ENCODE assay signal across 8 cellular contexts in the genomic region with DNA sequence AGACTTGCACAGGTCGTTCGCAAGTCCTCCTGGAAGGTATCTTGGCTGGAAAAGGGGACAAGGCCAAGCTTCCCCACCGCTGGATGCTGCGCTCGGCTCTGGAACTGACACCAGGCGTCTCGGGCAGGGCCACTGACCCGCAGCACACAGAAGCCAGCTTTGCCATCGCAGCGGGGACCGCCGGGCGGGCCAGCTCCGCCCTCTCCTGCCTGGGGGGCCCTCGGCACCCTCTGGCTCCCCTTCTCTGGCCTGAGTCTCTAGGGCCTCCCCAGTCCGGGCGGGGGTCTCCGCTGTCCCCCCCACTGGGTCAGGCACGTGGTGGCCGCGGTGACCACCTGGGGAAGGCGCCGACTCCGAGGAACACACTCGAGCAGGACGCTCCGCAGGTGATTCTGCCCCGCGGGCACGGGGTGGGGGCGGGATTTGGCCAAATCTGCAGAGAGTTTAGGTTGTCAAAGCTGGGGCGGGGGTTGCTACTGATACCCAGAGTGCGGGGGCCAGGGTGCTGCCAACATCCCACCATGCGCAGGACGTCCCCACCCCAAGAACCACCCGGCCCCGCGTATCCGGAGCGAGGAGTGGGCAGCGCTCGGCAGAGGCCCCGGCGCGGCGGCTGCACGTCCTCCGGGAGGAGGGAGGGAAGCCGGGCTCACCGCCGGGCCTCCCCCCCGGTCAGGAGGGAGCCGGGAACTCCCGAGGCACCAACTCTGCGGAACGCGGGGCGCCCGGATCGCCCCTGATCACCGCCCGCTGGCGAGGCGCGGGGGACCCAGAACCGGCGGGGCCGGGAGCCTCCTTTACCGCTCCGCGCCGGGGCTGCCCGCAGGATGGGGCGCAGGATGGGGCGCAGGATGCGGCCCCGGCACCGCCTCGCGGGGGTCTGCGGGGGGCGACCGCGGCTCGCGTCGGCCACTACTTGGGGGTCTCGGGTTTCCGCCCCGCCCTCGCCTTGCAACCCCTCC. TPM values are rescaled to one million over a fixed set of nuclear protein-coding genes. Genes with fewer than 3 reads are reported as not detected.
DNase-seq lines count a peak whose midpoint lies in the region; ATAC-seq and TF ChIP-seq lines count a peak whose summit lies in the region.

No MANE protein-coding gene starts in this region.

- H4K20me1 ChIP-seq in Loucy (ENCODE audit: insufficient read depth, low read length, poor library complexity, severe bottlenecking) = peaks cover 8% of the 10 kb centered on the region

- TF ChIP-seq CTCF in Caco-2 (IDR thresholded peaks at IDR 0.05; ENCODE audit: insufficient read depth in 1 of 2, low read depth in 1 of 2, low read length in 1 of 2, severe bottlenecking in 1 of 2, unreplicated experiment in 1 of 2) = no peak
- no peak for TF ChIP-seq CTCF in Loucy (conservative IDR thresholded peaks at IDR 0.05; ENCODE audit: low read length)
- no peak for TF ChIP-seq CTCF in chondrocyte (IDR thresholded peaks at IDR 0.05)

- H3K9me3 Mint-ChIP-seq in Caco-2 (ENCODE audit: unreplicated experiment) (no peaks in the 10 kb centered on the region), chondrocyte (ENCODE audit: low read depth) (no peaks in the 10 kb centered on the region)

- no peaks in the 10 kb centered on the region for H3K79me2 ChIP-seq in Loucy (ENCODE audit: insufficient read depth, low read length)

- H3K27me3 Mint-ChIP-seq in Caco-2 (ENCODE audit: insufficient read depth, unreplicated experiment) (peaks cover 3% of the 10 kb centered on the region), chondrocyte (ENCODE audit: low read depth) (no peaks in the 10 kb centered on the region)

- H3K9me2 ChIP-seq in Loucy (replicated peaks; ENCODE audit: low read depth, low read length) = no peaks in the 10 kb centered on the region

- BruUV-seq in Caco-2 (replicated peaks; lab: Mats Ljungman, UMichigan) = no TSS peak

- DNase-seq in Caco-2 (peak in 1 of 2 experiments; percentile 43), chondrocyte (ENCODE audit: low spot score) (no peak), AG08395 (ENCODE audit: low spot score) (no peak), activated gamma-delta T cell (lab: John Stamatoyannopoulos, UW) (no peak), HK-2 (ENCODE audit: unreplicated experiment) (no peak)

- peak overlapping the region; percentile 50 for H3K4me3 ChIP-seq in Caco-2 (ENCODE audit: low read depth, low read length)
- peak overlapping the region; percentile 37 for H3K4me3 ChIP-seq in Loucy (ENCODE audit: low read length, poor library complexity, severe bottlenecking)
- peak overlapping the region; percentile 45 for H3K4me3 ChIP-seq in mononuclear cell (ENCODE audit: low read length)

- H3K4me1 Mint-ChIP-seq in Caco-2 (ENCODE audit: low read depth, unreplicated experiment) = peaks cover 15% of the 10 kb centered on the region
- H3K4me1 Mint-ChIP-seq in chondrocyte (ENCODE audit: low read depth) = peaks cover 22% of the 10 kb centered on the region

- H3K9ac ChIP-seq in Loucy (ENCODE audit: low read depth, low read length, poor library complexity, severe bottlenecking) = no peak overlapping the region

- no peak overlapping the region for H3K4me2 ChIP-seq in Loucy (ENCODE audit: low read depth, low read length, poor library complexity, severe bottlenecking)

- POLR2A ChIA-PET in Caco-2 (lab: Charles Lee) = interaction anchor here (0.5 to 1.1 kb wide), 6 partner anchors 13 to 337 kb away, joined by 3 to 8 read pairs (median 5); no protein-coding TSS in a partner anchor

- H3K4me1 ChIP-seq in Caco-2 = peaks cover 42% of the 10 kb centered on the region
- peaks cover 21% of the 10 kb centered on the region for H3K4me1 ChIP-seq in Loucy (ENCODE audit: insufficient read depth, low read length, poor library complexity, severe bottlenecking)
- H3K4me1 ChIP-seq in mononuclear cell (ENCODE audit: insufficient read depth, low read length) = peaks cover 34% of the 10 kb centered on the region

- peaks cover 8% of the 10 kb centered on the region; the same call in 1 of the 2 replicates for H3F3A ChIP-seq in Loucy (ENCODE audit: low read depth)

- H3K36me3 ChIP-seq in Caco-2 (ENCODE audit: control insufficient read depth, insufficient read depth, low read length) = peaks cover 2% of the 10 kb centered on the region; the same call in 1 of the 2 replicates
- H3K36me3 ChIP-seq in Loucy (ENCODE audit: insufficient read depth, low read length) = no peaks in the 10 kb centered on the region

- intact Hi-C loops in Caco-2 (cut with micrococcal nuclease; ENCODE audit: unreplicated experiment) = no loop called here

- H3K27ac Mint-ChIP-seq in Caco-2 (ENCODE audit: unreplicated experiment) = no peak overlapping the region
- H3K27ac Mint-ChIP-seq in chondrocyte (ENCODE audit: unreplicated experiment) = no peak overlapping the region

- H3K9me3 ChIP-seq in Caco-2 (no peaks in the 10 kb centered on the region), Loucy (ENCODE audit: insufficient read depth, low read depth, low read length) (no peaks in the 10 kb centered on the region), mononuclear cell (ENCODE audit: low read depth, low read length) (no peaks in the 10 kb centered on the region)

- peaks cover 30% of the 10 kb centered on the region for H3K36me3 Mint-ChIP-seq in Caco-2 (ENCODE audit: insufficient read depth, unreplicated experiment)
- H3K36me3 Mint-ChIP-seq in chondrocyte (ENCODE audit: low read depth) = no peaks in the 10 kb centered on the region

- CTCF ChIA-PET in Caco-2 (lab: Charles Lee) = interaction anchor here (0.6 to 1.3 kb wide), 2 partner anchors 18 to 103 kb away, joined by 3 to 6 read pairs; no protein-coding TSS in a partner anchor

- no peak overlapping the region for H2AFZ ChIP-seq in Loucy (ENCODE audit: low read length)

- H3K4me3 Mint-ChIP-seq in Caco-2 (ENCODE audit: unreplicated experiment) (peak overlapping the region; percentile 63), chondrocyte (ENCODE audit: unreplicated experiment) (peak overlapping the region; percentile 50)

- ATAC-seq in HG03520 (IDR thresholded peaks at IDR 0.05; ENCODE audit: unreplicated experiment) = no peak

- H3K27me3 ChIP-seq in Caco-2 (replicated peaks; ENCODE audit: control insufficient read depth, insufficient read depth, low read length) = no peaks in the 10 kb centered on the region; the same call in 1 of the 2 replicates
- H3K27me3 ChIP-seq in Loucy (ENCODE audit: insufficient read depth, low read length, poor library complexity, severe bottlenecking) = no peaks in the 10 kb centered on the region
- peaks cover 8% of the 10 kb centered on the region for H3K27me3 ChIP-seq in mononuclear cell (ENCODE audit: insufficient read depth, low read length)

RNA-seq across cellular contexts. Expression of a gene that starts 0.8 kb away (rescaled TPM):
- 33.8 and 40.9 TPM in 2 replicates for total RNA-seq in Caco-2 (2022)
- total RNA-seq in chondrocyte = 63.8 to 79.4 TPM (median 64.7 TPM) in 3 replicates
- 72.7 TPM for total RNA-seq in mononuclear cell
